Comparison of ENCODE assay signal across 23 cellular contexts in the genomic region with DNA sequence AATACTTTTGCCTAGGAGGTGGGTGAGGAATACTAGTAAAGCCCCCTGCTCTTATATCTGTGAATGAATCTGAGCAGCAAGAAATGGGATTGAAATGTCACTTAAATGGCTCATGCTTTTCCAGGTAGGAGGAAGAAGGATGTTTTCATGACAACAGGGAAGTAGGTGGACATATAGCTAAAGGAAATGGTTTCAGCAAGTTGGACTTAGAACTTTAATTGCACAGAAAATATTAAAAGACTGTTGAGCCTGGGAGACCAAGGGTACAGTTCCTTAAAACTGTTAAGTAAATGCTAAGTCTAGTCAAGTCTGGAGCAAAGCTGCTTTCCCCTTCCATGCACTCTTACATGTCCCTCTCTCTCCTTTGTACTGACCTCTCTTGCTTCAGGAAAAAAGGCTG.
A peak's percentile ranks its signal among the peaks of the same experiment; 100 is the strongest.
DNase-seq lines count a peak whose midpoint lies in the region; ATAC-seq and TF ChIP-seq lines count a peak whose summit lies in the region.
"Had no signal": no experiment of that assay in that cellular context is flagged by ENCODE, and none has a peak within 500 bp of the region (broad histone marks: within the 10 kb centered on the region; RNA-seq: fewer than 3 reads in every experiment).

No MANE protein-coding gene starts in this region.

- no peak for ATAC-seq in activated CD4-positive, CD25-positive, alpha-beta regulatory T cell treated with anti-CD3 and anti-CD28 coated beads, Interleukin-2, amount 50 U/mL, for 24 hours
- ATAC-seq in HG02759 (IDR thresholded peaks at IDR 0.05; ENCODE audit: unreplicated experiment) = no peak
- ATAC-seq: CD8-positive, alpha-beta T cell; K562 had no signal

- H3K36me3 ChIP-seq in colonic mucosa (no peaks in the 10 kb centered on the region), mucosa of rectum (ENCODE audit: control insufficient read depth in 2 of 2, insufficient read depth in 2 of 2, low read length in 2 of 2) (no peaks in the 10 kb centered on the region), H7 (replicated peaks; ENCODE audit: control insufficient read depth, insufficient read depth, low read length) (no peaks in the 10 kb centered on the region)
- H3K36me3 ChIP-seq: SJCRH30 had no signal

- H3K27me3 ChIP-seq in colonic mucosa (no peaks in the 10 kb centered on the region), mucosa of rectum (ENCODE audit: control insufficient read depth in 2 of 2, insufficient read depth in 2 of 2, low read length in 2 of 2) (no peaks in the 10 kb centered on the region), H7 (ENCODE audit: control insufficient read depth, insufficient read depth, low read length) (no peaks in the 10 kb centered on the region)
- H3K27me3 ChIP-seq: SJCRH30 had no signal

- no peak for TF ChIP-seq CTCF in colonic mucosa (IDR thresholded peaks at IDR 0.05)
- TF ChIP-seq CTCF in foreskin fibroblast (IDR thresholded peaks at IDR 0.05; ENCODE audit: low read depth, low read length) = no peak

- DNase-seq in NOMO-1 treated with DMSO at 0.1 percent for 48 hours (lab: John Stamatoyannopoulos, UW; ENCODE audit: unreplicated experiment) (peak; percentile 38), NOMO-1 treated with dmso at 0.1 percent for 144 hours (lab: John Stamatoyannopoulos, UW; ENCODE audit: unreplicated experiment) (no peak), colonic mucosa (no peak), foreskin fibroblast (no peak), H7 (no peak)
- DNase-seq: AML-193; C1 segment of cervical spinal cord; CD8-positive, alpha-beta T cell; DMS153; MM.1S; NCI-H1092; NCI-H1436; NCI-H187 treated with DMSO at 0.1 percent for 48 hours; NCI-H2107; NCI-H2227 treated with DMSO at 0.1 percent for 48 hours; NCI-H510A treated with DMSO at 0.1 percent for 48 hours; NCI-H748 treated with DMSO at 0.1 percent for 48 hours; SJCRH30 had no signal

- intact Hi-C loops in colonic mucosa (cut with DNase I) = no loop called here

- H3K27ac ChIP-seq in colonic mucosa (peak overlapping the region; percentile 79), mucosa of rectum (ENCODE audit: low read depth in 2 of 2, low read length in 2 of 2) (peak overlapping the region; percentile 29 to 64)
- H3K27ac ChIP-seq: 22Rv1, SJCRH30 had no signal

- H3K4me1 ChIP-seq in colonic mucosa (no peaks in the 10 kb centered on the region), mucosa of rectum (ENCODE audit: control insufficient read depth in 2 of 2, insufficient read depth in 2 of 2, low read length in 2 of 2) (peaks cover 2 to 23% of the 10 kb centered on the region in 2 donors)

- H3K9me3 ChIP-seq in colonic mucosa = no peaks in the 10 kb centered on the region
- H3K9me3 ChIP-seq in mucosa of rectum (ENCODE audit: control insufficient read depth in 2 of 2, low read length in 2 of 2) = no peaks in the 10 kb centered on the region

- no peak overlapping the region for H3K4me3 ChIP-seq in colonic mucosa
- peak overlapping the region in 1 of 2 donors; percentile 40 for H3K4me3 ChIP-seq in mucosa of rectum (ENCODE audit: low read length in 2 of 2)
- no peak overlapping the region for H3K4me3 ChIP-seq in foreskin fibroblast (ENCODE audit: low read depth in 1 of 2, low read length in 2 of 2)
- no peak overlapping the region for H3K4me3 ChIP-seq in H7 (ENCODE audit: insufficient read depth, low read depth, low read length)
- H3K4me3 ChIP-seq: K562, SJCRH30 had no signal

- H3K9ac ChIP-seq in colonic mucosa (ENCODE audit: low read depth in 2 of 2, low read length in 2 of 2) (peak overlapping the region; percentile 4 to 38), mucosa of rectum (ENCODE audit: low read depth in 1 of 2, low read length in 2 of 2) (no peak overlapping the region)

Comparison
In these comparisons a context has a peak if more than half of its experiments do, and no peak if none do; other contexts are left out.
1. H3K9ac ChIP-seq: peak in colonic mucosa (2 of 2); none in mucosa of rectum (0 of 2).